8 cellular contexts compared by ENCODE assay signal in the genomic region with DNA sequence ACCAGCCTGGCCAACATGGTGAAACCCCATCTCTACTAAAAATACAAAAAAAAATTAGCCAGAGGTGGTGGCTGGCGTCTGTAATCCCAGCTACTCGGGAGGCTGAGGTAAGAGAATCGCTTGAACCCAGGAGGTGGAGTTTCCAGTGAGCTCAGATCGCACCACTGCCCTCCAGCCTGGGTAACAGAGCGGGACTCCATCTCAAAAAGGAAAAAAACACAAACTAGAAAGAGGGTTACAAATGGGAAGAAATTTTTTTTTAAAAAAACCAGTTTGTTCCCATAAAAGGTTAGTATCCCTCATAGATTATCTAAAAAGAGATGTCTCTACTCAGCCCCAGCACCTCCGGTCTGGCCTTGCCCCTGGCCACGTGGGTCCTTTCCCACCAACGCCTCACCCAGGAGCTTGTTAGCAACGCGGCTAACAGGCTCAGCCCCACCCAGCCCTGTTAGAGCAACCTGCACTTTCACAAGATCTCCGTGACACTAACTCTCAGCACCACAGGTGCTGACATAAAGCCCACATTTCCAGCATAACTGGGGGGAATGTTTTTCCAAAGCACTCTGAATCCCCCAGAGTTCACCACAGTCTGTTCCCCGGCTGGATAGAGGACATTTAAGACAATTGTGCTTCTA. TPM values are rescaled to one million over a fixed set of nuclear protein-coding genes. Genes with fewer than 3 reads are reported as not detected.
DNase-seq lines count a peak whose midpoint lies in the region; ATAC-seq, FAIRE-seq and TF ChIP-seq lines count a peak whose summit lies in the region.

No MANE protein-coding gene starts in this region.

- POLR2A ChIA-PET in naive thymus-derived CD8-positive, alpha-beta T cell (lab: Charles Lee), result no interaction called here

- H3K27ac Mint-ChIP-seq in naive thymus-derived CD8-positive, alpha-beta T cell, result peak overlapping the region in 2 of 10 donors; percentile 47 to 59

- no peak for TF ChIP-seq CTCF in GM10266 (IDR thresholded peaks at IDR 0.05; ENCODE audit: control insufficient read depth, insufficient read depth, low read depth, missing control alignments)
- no peak for TF ChIP-seq CTCF in bronchial epithelial cell (IDR thresholded peaks at IDR 0.05; ENCODE audit: insufficient read depth, low read length, severe bottlenecking)

- H3K27me3 ChIP-seq in NT2/D1 (ENCODE audit: insufficient read depth, insufficient read length), result peaks cover 8% of the 10 kb centered on the region
- no peaks in the 10 kb centered on the region for H3K27me3 ChIP-seq in bronchial epithelial cell (ENCODE audit: control insufficient read depth, insufficient read depth, low read length)

- H3K4me3 Mint-ChIP-seq in naive thymus-derived CD8-positive, alpha-beta T cell, result peak overlapping the region; percentile 68 to 87 (median 76)

- DNase-seq in GM10266 (ENCODE audit: extremely low spot score) (peak; percentile 81), NT2/D1 (ENCODE audit: low read depth, low spot score) (no peak), bronchial epithelial cell (ENCODE audit: low read depth) (peak; percentile 79), AG08395 (ENCODE audit: low spot score) (no peak), Ammon's horn (ENCODE audit: low spot score) (no peak)
- peak in 6 of 10 donors; percentile 25 to 36 (median 28) for DNase-seq in naive thymus-derived CD8-positive, alpha-beta T cell

- ATAC-seq in naive thymus-derived CD8-positive, alpha-beta T cell, result peak; percentile 69 to 89
- no peak for ATAC-seq in HG03135 (IDR thresholded peaks at IDR 0.05; ENCODE audit: unreplicated experiment)
- ATAC-seq in GM21367 (IDR thresholded peaks at IDR 0.05; ENCODE audit: unreplicated experiment), result no peak

- H3K27me3 Mint-ChIP-seq in naive thymus-derived CD8-positive, alpha-beta T cell, result peaks cover 11 to 68% (median 30%) of the 10 kb centered on the region in 5 donors

- H3K4me3 ChIP-seq in NT2/D1 (ENCODE audit: insufficient read length, low read depth), result peak overlapping the region; percentile 48
- H3K4me3 ChIP-seq in bronchial epithelial cell (ENCODE audit: low read depth, low read length), result peak overlapping the region; percentile 52

- peaks cover 3 to 19% (median 15%) of the 10 kb centered on the region in 4 donors for H3K4me1 Mint-ChIP-seq in naive thymus-derived CD8-positive, alpha-beta T cell

- no peaks in the 10 kb centered on the region for H3K9me3 ChIP-seq in NT2/D1 (ENCODE audit: insufficient read depth, low read length)

- peaks cover 29% of the 10 kb centered on the region for H3K36me3 ChIP-seq in NT2/D1 (ENCODE audit: insufficient read depth, insufficient read length, low read length)
- H3K36me3 ChIP-seq in bronchial epithelial cell (ENCODE audit: control insufficient read depth, insufficient read depth, low read length), result peaks cover 14% of the 10 kb centered on the region

- H3K4me1 ChIP-seq in NT2/D1 (ENCODE audit: insufficient read depth, insufficient read length), result peaks cover 6% of the 10 kb centered on the region

- peak overlapping the region; percentile 80 for H3K9ac ChIP-seq in NT2/D1 (ENCODE audit: insufficient read length, low read depth)

- no peaks in the 10 kb centered on the region for H3K9me3 Mint-ChIP-seq in naive thymus-derived CD8-positive, alpha-beta T cell

- FAIRE-seq in bronchial epithelial cell (lab: Jason Lieb, UNC), result no peak

- no peaks in the 10 kb centered on the region for H3K36me3 Mint-ChIP-seq in naive thymus-derived CD8-positive, alpha-beta T cell

RNA-seq across cellular contexts. Expression of a gene that starts 4.3 kb away (rescaled TPM):
- 97.4 and 269 TPM in 2 replicates for total RNA-seq in bronchial epithelial cell
- 1 to 10 TPM; 1.8 to 2.6 TPM for total RNA-seq in naive thymus-derived CD8-positive, alpha-beta T cell
- polyA plus RNA-seq in naive thymus-derived CD8-positive, alpha-beta T cell, result 1 to 10 TPM in 1 of 3 donors, under 1 TPM in 2; 0.27 to 5.8 (median 0.42) TPM

RNA-seq across cellular contexts. Expression of a gene that starts 18.9 kb away (rescaled TPM):
- 1.4 TPM in 1 of 2 replicates, not detected in the other for total RNA-seq in bronchial epithelial cell
- total RNA-seq in naive thymus-derived CD8-positive, alpha-beta T cell, result not detected
- polyA plus RNA-seq in naive thymus-derived CD8-positive, alpha-beta T cell, result not detected

RNA-seq across cellular contexts. Expression of a gene that starts 19.0 kb away (rescaled TPM):
- total RNA-seq in bronchial epithelial cell, result 9.5 and 107 TPM in 2 replicates
- under 1 TPM in 1 of 2 experiments, not detected in 1; 0.31 TPM for total RNA-seq in naive thymus-derived CD8-positive, alpha-beta T cell
- not detected for polyA plus RNA-seq in naive thymus-derived CD8-positive, alpha-beta T cell

RNA-seq across cellular contexts. Expression of a gene that starts 24.1 kb away (rescaled TPM):
- total RNA-seq in bronchial epithelial cell, result not detected in 2 replicates
- total RNA-seq in naive thymus-derived CD8-positive, alpha-beta T cell, result not detected
- not detected for polyA plus RNA-seq in naive thymus-derived CD8-positive, alpha-beta T cell

RNA-seq across cellular contexts. Expression of a gene that starts 36.3 kb away (rescaled TPM):
- 136 and 163 TPM in 2 replicates for total RNA-seq in bronchial epithelial cell
- total RNA-seq in naive thymus-derived CD8-positive, alpha-beta T cell, result 10 to 100 TPM; 31.1 to 34.3 TPM
- polyA plus RNA-seq in naive thymus-derived CD8-positive, alpha-beta T cell, result 100 to 1,000 TPM; 151 to 159 (median 157) TPM

Comparison
In these comparisons a context has a peak if more than half of its experiments do, and no peak if none do; other contexts are left out.
1. DNase-seq: peak in GM10266 (single experiment), bronchial epithelial cell (single experiment) and naive thymus-derived CD8-positive, alpha-beta T cell (6 of 10); none in NT2/D1 (single experiment), AG08395 (single experiment) and Ammon's horn (single experiment).
2. ATAC-seq: peak in naive thymus-derived CD8-positive, alpha-beta T cell (2 of 2); none in HG03135 (single experiment) and GM21367 (single experiment).
3. RNA of a gene that starts 4.3 kb away (total RNA-seq): 97.4 to 269 TPM in bronchial epithelial cell; 1.8 to 2.6 TPM in naive thymus-derived CD8-positive, alpha-beta T cell; every median in the first group is over 10 times any median in the second.